In genomic region chr12:1980282-1980681, GRCh38 we compare ENCODE assay signal across 19 cellular contexts. TPM values are rescaled to one million over a fixed set of nuclear protein-coding genes. Genes with fewer than 3 reads are reported as not detected.
DNase-seq lines count a peak whose midpoint lies in the region; ATAC-seq, FAIRE-seq and TF ChIP-seq lines count a peak whose summit lies in the region.
"Had no signal": no experiment of that assay in that cellular context is flagged by ENCODE, and none has a peak within 500 bp of the region (broad histone marks: within the 10 kb centered on the region; RNA-seq: fewer than 3 reads in every experiment).

No MANE protein-coding gene starts in this region.

- no peak overlapping the region for H2AFZ ChIP-seq in HepG2 (ENCODE audit: low read length)

- WGBS in HepG2 (ENCODE audit: low lambda C conversion rate): 96% methylated on average over 2 of the region's 2 CpGs
- WGBS in right lobe of liver (ENCODE audit: insufficient coverage, low coverage, low lambda C conversion rate, missing lambda C conversion rate): 96% methylated on average over 2 of the region's 2 CpGs

- H4K20me1 ChIP-seq in HepG2 (ENCODE audit: insufficient read depth, low read length): no peaks in the 10 kb centered on the region; the same call in 1 of the 2 replicates

- no peak for TF ChIP-seq EP300 in HepG2 (IDR thresholded peaks at IDR 0.05; ENCODE audit: low read depth in 2 of 2, low read length in 2 of 2)
- TF ChIP-seq EP300 in HepG2 (CRISPR knock-in tag; IDR thresholded peaks at IDR 0.05; ENCODE audit: borderline replicate concordance): no peak

- H3K4me3 ChIP-seq in HepG2 (replicated peaks in 1 of 3; ENCODE audit: insufficient read depth in 1 of 3, low read depth in 2 of 3, low read length in 3 of 3) (no peak overlapping the region), right lobe of liver (no peak overlapping the region), rectal smooth muscle tissue (ENCODE audit: low read length) (no peak overlapping the region), Peyer's patch (no peak overlapping the region)
- H3K4me3 ChIP-seq: GM12878 had no signal

- POLR2A ChIA-PET in HepG2 (lab: Yijun Ruan, JAX): no interaction called here

- H3K36me3 ChIP-seq in HepG2 (replicated peaks in 1 of 2; ENCODE audit: control insufficient read depth in 1 of 2, insufficient read depth in 2 of 2, low read length in 2 of 2) (no peaks in the 10 kb centered on the region), right lobe of liver (no peaks in the 10 kb centered on the region), rectal smooth muscle tissue (ENCODE audit: control insufficient read depth, insufficient read depth, low read length) (no peaks in the 10 kb centered on the region), Peyer's patch (peaks cover 0 to 2% (median 0%) of the 10 kb centered on the region in 3 donors)

- H3K27me3 Mint-ChIP-seq in activated T-cell treated with anti-CD3 and anti-CD28 coated beads, Interleukin-2, amount 50 U/mL, for 4 hours (ENCODE audit: low read depth): no peaks in the 10 kb centered on the region
- H3K27me3 Mint-ChIP-seq: B cell; CD4-positive, alpha-beta T cell had no signal

- H3K9me3 ChIP-seq in HepG2 (ENCODE audit: low read length): peaks cover 5% of the 10 kb centered on the region
- H3K9me3 ChIP-seq in right lobe of liver: no peaks in the 10 kb centered on the region
- peaks cover 0 to 6% (median 0%) of the 10 kb centered on the region in 4 donors for H3K9me3 ChIP-seq in Peyer's patch

- H3K27me3 ChIP-seq in HepG2 (ENCODE audit: control insufficient read depth in 1 of 2, insufficient read depth in 2 of 2, low read length in 2 of 2): no peaks in the 10 kb centered on the region
- no peaks in the 10 kb centered on the region for H3K27me3 ChIP-seq in right lobe of liver
- no peaks in the 10 kb centered on the region for H3K27me3 ChIP-seq in rectal smooth muscle tissue (ENCODE audit: control insufficient read depth, insufficient read depth, low read length)
- H3K27me3 ChIP-seq in Peyer's patch: no peaks in the 10 kb centered on the region

- no peak for TF ChIP-seq POLR2A in HepG2 (IDR thresholded peaks at IDR 0.05; ENCODE audit: insufficient read depth in 1 of 2, low read depth in 2 of 2, low read length in 2 of 2)
- no peak for TF ChIP-seq POLR2A in right lobe of liver (IDR thresholded peaks at IDR 0.05)
- TF ChIP-seq POLR2A in Peyer's patch (IDR thresholded peaks at IDR 0.05): no peak

- no peak for ATAC-seq in HepG2
- ATAC-seq in right lobe of liver: no peak
- no peak for ATAC-seq in activated T-cell treated with anti-CD3 and anti-CD28 coated beads, Interleukin-2, amount 50 U/mL, for 4 hours
- ATAC-seq: GM12878 had no signal

- FAIRE-seq in HepG2 (lab: Jason Lieb, UNC) (no peak), frontal cortex (lab: Jason Lieb, UNC) (peak; percentile 69)
- FAIRE-seq: GM12878, GM18507 had no signal

- no peak for TF ChIP-seq RAD21 in HepG2 (CRISPR knock-in tag; IDR thresholded peaks at IDR 0.05)

- H3K36me3 Mint-ChIP-seq in activated T-cell treated with anti-CD3 and anti-CD28 coated beads, Interleukin-2, amount 50 U/mL, for 4 hours (ENCODE audit: insufficient read depth): peaks cover 32% of the 10 kb centered on the region

- peaks cover 15% of the 10 kb centered on the region for H3K9me3 Mint-ChIP-seq in activated T-cell treated with anti-CD3 and anti-CD28 coated beads, Interleukin-2, amount 50 U/mL, for 4 hours

- CTCF ChIA-PET in HepG2 (lab: Yijun Ruan, JAX; ENCODE audit: low intra/inter-chr PET ratio, low total read pairs): no interaction called here

- in situ Hi-C loops in HepG2 (cut with HindIII; ENCODE audit: extremely low pct_ligation_motif_present, low pct_unique_long_range_greater_than_20kb): no loop called here

- H3K79me2 ChIP-seq in HepG2 (ENCODE audit: insufficient read depth, low read length): no peaks in the 10 kb centered on the region

- H3K4me2 ChIP-seq in HepG2 (ENCODE audit: low read depth, low read length): no peak overlapping the region

- H3K4me1 ChIP-seq in HepG2 (ENCODE audit: insufficient read depth, low read length) (peaks cover 6% of the 10 kb centered on the region; the same call in 1 of the 2 replicates), right lobe of liver (no peaks in the 10 kb centered on the region), rectal smooth muscle tissue (ENCODE audit: control insufficient read depth, insufficient read depth, low read length) (peaks cover 28% of the 10 kb centered on the region), Peyer's patch (no peaks in the 10 kb centered on the region)

- TF ChIP-seq CTCF in HepG2 (CRISPR knock-in tag; IDR thresholded peaks at IDR 0.05) (no peak), right lobe of liver (IDR thresholded peaks at IDR 0.05) (no peak), Peyer's patch (IDR thresholded peaks at IDR 0.05) (no peak)

- H3K9ac ChIP-seq in HepG2 (ENCODE audit: insufficient read depth, low read depth, low read length): no peak overlapping the region
- no peak overlapping the region for H3K9ac ChIP-seq in rectal smooth muscle tissue (ENCODE audit: low read length)

- BruUV-seq in HepG2 (replicated peaks; lab: Mats Ljungman, UMichigan): no TSS peak

- peaks cover 2% of the 10 kb centered on the region for H3K4me1 Mint-ChIP-seq in activated T-cell treated with anti-CD3 and anti-CD28 coated beads, Interleukin-2, amount 50 U/mL, for 4 hours (ENCODE audit: low read depth)
- H3K4me1 Mint-ChIP-seq: B cell had no signal

- DNase-seq in HepG2 (ENCODE audit: low spot score) (no peak), right lobe of liver (no peak), frontal cortex (ENCODE audit: low spot score in 2 of 2) (no peak), Peyer's patch (no peak), NCI-H82 treated with DMSO at 0.1 percent for 48 hours (lab: John Stamatoyannopoulos, UW; ENCODE audit: unreplicated experiment) (no peak), SW 1271 (lab: John Stamatoyannopoulos, UW) (no peak)
- no peak for DNase-seq in activated T-cell treated with anti-CD3 and anti-CD28 coated beads, Interleukin-2, amount 50 U/mL, for 4 hours
- DNase-seq: C1 segment of cervical spinal cord; Calu3; CD4-positive, alpha-beta T cell; DMS 273 treated with DMSO at 0.1 percent for 48 hours; GOT3; HCEC 1CT; HFFc6 had no signal

- intact Hi-C loops in HepG2 (cut with micrococcal nuclease; ENCODE audit: unreplicated experiment): no loop called here
- intact Hi-C loops in right lobe of liver (cut with DNase I): no loop called here

- no peak overlapping the region for H3K4me3 Mint-ChIP-seq in activated T-cell treated with anti-CD3 and anti-CD28 coated beads, Interleukin-2, amount 50 U/mL, for 4 hours
- H3K4me3 Mint-ChIP-seq: B cell; CD4-positive, alpha-beta T cell; HFFc6 had no signal

- no peak overlapping the region for H3K27ac ChIP-seq in HepG2 (ENCODE audit: extremely low read length, insufficient read depth, low read length)
- H3K27ac ChIP-seq in right lobe of liver: no peak overlapping the region
- peak overlapping the region; percentile 94 for H3K27ac ChIP-seq in rectal smooth muscle tissue (ENCODE audit: low read depth, low read length)
- H3K27ac ChIP-seq in Peyer's patch: no peak overlapping the region
- H3K27ac ChIP-seq: 22Rv1 had no signal

TF ChIP-seq in HepG2, 621 proteins besides CTCF, POLR2A, EP300 and RAD21:
- TF ChIP-seq MAFF (IDR thresholded peaks at IDR 0.05; ENCODE audit: low read depth, low read length) (peak; percentile 79), THAP7 (CRISPR knock-in tag; IDR thresholded peaks at IDR 0.05) (no peak), FOXJ3 (CRISPR knock-in tag; IDR thresholded peaks at IDR 0.05; ENCODE audit: borderline replicate concordance) (no peak), MAFK (conservative IDR thresholded peaks at IDR 0.05 in 1 of 2, IDR thresholded peaks at IDR 0.05 in 1 of 2; ENCODE audit: low read length in 2 of 2) (peak; percentile 74 to 91)

RNA-seq across cellular contexts. Expression of gene DCP1B, which starts 24.0 kb away (rescaled TPM):
- total RNA-seq in HepG2 (2016; rRNA removed; fragmentation: Illumina TruSeq; extraction: Trizol) (11.4 and 12.4 TPM in 2 replicates), right lobe of liver (1 to 10 TPM; 4.1 to 7.6 (median 6.0) TPM), frontal cortex (6.1 TPM), Peyer's patch (10 to 100 TPM; 14.7 to 54.5 (median 18.6) TPM)
- total RNA-seq in HepG2 (2016; cell fraction: cytosol; rRNA removed; fragmentation: Illumina TruSeq; extraction: Trizol; ENCODE audit: low read depth): 3.3 and 4.0 TPM in 2 replicates
- total RNA-seq in HepG2 (2016; cell fraction: insoluble cytoplasmic fraction; rRNA removed; fragmentation: Illumina TruSeq; extraction: Trizol): 9.6 and 11.0 TPM in 2 replicates
- total RNA-seq in HepG2 (2016; cell fraction: membrane; rRNA removed; fragmentation: Illumina TruSeq; extraction: Trizol): 7.1 and 7.7 TPM in 2 replicates
- total RNA-seq in HepG2 (2016; cell fraction: nucleus; rRNA removed; fragmentation: Illumina TruSeq; extraction: Trizol): 10.9 and 11.0 TPM in 2 replicates
- polyA plus RNA-seq in HepG2 (2011; rRNA removed): 25.3 and 27.2 TPM in 2 replicates
- polyA plus RNA-seq in HepG2 (2011; cell fraction: cytosol; rRNA removed): 20.2 and 21.1 TPM in 2 replicates
- 14.4 and 15.0 TPM in 2 replicates for polyA plus RNA-seq in HepG2 (2011; cell fraction: nucleus; rRNA removed)
- 10.1 and 10.6 TPM in 2 replicates for polyA plus RNA-seq in HepG2 (2012)
- polyA plus RNA-seq in HepG2 (2016; cell fraction: cytosol; fragmentation: Illumina TruSeq; extraction: Trizol; ENCODE audit: low read depth): 2.5 and 2.6 TPM in 2 replicates
- 17.4 and 17.9 TPM in 2 replicates for polyA plus RNA-seq in HepG2 (2016; cell fraction: insoluble cytoplasmic fraction; fragmentation: Illumina TruSeq; extraction: Trizol; ENCODE audit: low read depth)
- 4.7 and 4.9 TPM in 2 replicates for polyA plus RNA-seq in HepG2 (2016; cell fraction: membrane; fragmentation: Illumina TruSeq; extraction: Trizol; ENCODE audit: low read depth)
- 16.0 and 16.8 TPM in 2 replicates for polyA plus RNA-seq in HepG2 (2016; cell fraction: nucleus; fragmentation: Illumina TruSeq; extraction: Trizol; ENCODE audit: insufficient read depth, low read depth)
- 7.5 and 22.8 TPM in 2 replicates for polyA minus RNA-seq in HepG2 (2011; rRNA and poly(A)+ RNA removed; ENCODE audit: low replicate concordance)
- polyA minus RNA-seq in HepG2 (2011; cell fraction: cytosol; rRNA and poly(A)+ RNA removed): 8.2 and 8.5 TPM in 2 replicates
- polyA minus RNA-seq in HepG2 (2011; cell fraction: nucleus; rRNA and poly(A)+ RNA removed): 29.7 and 35.1 TPM in 2 replicates
- total RNA-seq in activated T-cell treated with anti-CD3 and anti-CD28 coated beads, Interleukin-2, amount 50 U/mL, for 4 hours: 10 to 100 TPM in 1 of 3 donors, 1 to 10 TPM in 2; 8.1 to 11.4 (median 9.2) TPM
